In the genomic region with DNA sequence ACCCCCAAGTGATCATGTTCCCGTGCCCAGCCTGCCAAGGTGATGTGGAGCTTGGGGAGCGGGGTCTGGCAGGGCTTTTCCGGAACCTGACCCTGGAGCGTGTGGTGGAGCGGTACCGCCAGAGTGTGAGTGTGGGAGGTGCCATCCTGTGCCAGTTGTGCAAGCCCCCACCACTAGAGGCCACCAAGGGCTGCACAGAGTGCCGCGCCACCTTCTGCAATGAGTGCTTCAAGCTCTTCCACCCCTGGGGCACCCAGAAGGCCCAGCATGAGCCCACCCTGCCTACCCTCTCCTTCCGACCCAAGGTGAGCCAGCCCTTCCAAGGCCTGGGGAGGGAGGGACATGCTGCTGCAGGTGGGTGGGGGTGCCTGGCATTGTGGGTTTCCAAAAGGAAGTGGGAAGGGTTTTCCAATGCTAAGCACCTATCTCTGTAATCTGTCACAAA, we compare ENCODE assay signal across 8 cellular contexts. TPM values are rescaled to one million over a fixed set of nuclear protein-coding genes. Genes with fewer than 3 reads are reported as not detected.
DNase-seq lines count a peak whose midpoint lies in the region; ATAC-seq, FAIRE-seq and TF ChIP-seq lines count a peak whose summit lies in the region.

No MANE protein-coding gene starts in this region.

- peak; percentile 35 to 36; a peak in 4 of 6 replicates for ATAC-seq in A549
- ATAC-seq in GM18867 (IDR thresholded peaks at IDR 0.05; ENCODE audit: unreplicated experiment), result no peak

- DNase-seq in A549 (ENCODE audit: low read depth in 1 of 2, low spot score in 1 of 2) (peak in 1 of 2 experiments; percentile 52), D341Med (ENCODE audit: low spot score) (peak; percentile 50), OCI-LY7 (ENCODE audit: low spot score) (peak; percentile 44), mammary epithelial cell (no peak), KG1 (lab: John Stamatoyannopoulos, UW) (no peak), right atrium auricular region (ENCODE audit: low spot score) (no peak)

- CTCF ChIA-PET in A549 (lab: Yijun Ruan, JAX), result interaction anchor here (0.5 to 15.2 kb wide), 28 partner anchors 9 to 887 kb away, joined by 3 to 384 read pairs (median 4); no protein-coding TSS in a partner anchor
- CTCF ChIA-PET in OCI-LY7 (lab: Charles Lee; ENCODE audit: unreplicated experiment), result no interaction called here
- CTCF ChIA-PET in mammary epithelial cell (lab: Charles Lee; ENCODE audit: low non-redundant PET), result interaction anchor here (0.5 kb wide), 1 partner anchor 61 kb away, joined by 4 read pairs; no protein-coding TSS in a partner anchor

- no peak for TF ChIP-seq POLR2A in A549 (IDR thresholded peaks at IDR 0.05; ENCODE audit: low read length)

- TF ChIP-seq EP300 in A549 (IDR thresholded peaks at IDR 0.05), result no peak

- H3K9ac ChIP-seq in endocrine pancreas (ENCODE audit: control insufficient read depth, insufficient read depth, low read length), result peak overlapping the region; percentile 25
- H3K9ac ChIP-seq in mammary epithelial cell (ENCODE audit: insufficient read depth, low read length), result no peak overlapping the region

- POLR2A ChIA-PET in A549 (lab: Yijun Ruan, JAX), result interaction anchor here (4.4 kb wide), 1 partner anchor 18 kb away, joined by 54 read pairs; no protein-coding TSS in a partner anchor
- POLR2A ChIA-PET in OCI-LY7 (lab: Charles Lee), result interaction anchor here (2.1 kb wide), 1 partner anchor 49 kb away, joined by 7 read pairs; no protein-coding TSS in a partner anchor

- H3K4me3 ChIP-seq in A549, result no peak overlapping the region
- no peak overlapping the region for H3K4me3 ChIP-seq in OCI-LY7 (ENCODE audit: low read depth, low read length, poor library complexity, severe bottlenecking)
- no peak overlapping the region for H3K4me3 ChIP-seq in endocrine pancreas (ENCODE audit: control insufficient read depth, insufficient read depth, low read length)
- H3K4me3 ChIP-seq in mammary epithelial cell (replicated peaks in 1 of 3; ENCODE audit: insufficient read depth in 1 of 3, low read depth in 2 of 3, low read length in 3 of 3), result no peak overlapping the region
- H3K4me3 ChIP-seq in right atrium auricular region, result no peak overlapping the region

- BruUV-seq in OCI-LY7 (replicated peaks; lab: Mats Ljungman, UMichigan), result no TSS peak
- BruUV-seq in mammary epithelial cell (replicated peaks; lab: Mats Ljungman, UMichigan), result no TSS peak

- TF ChIP-seq CTCF in A549 (IDR thresholded peaks at IDR 0.05), result no peak
- no peak; the same call in 1 of the 2 replicates for TF ChIP-seq CTCF in OCI-LY7 (conservative IDR thresholded peaks at IDR 0.05; ENCODE audit: low read length)
- TF ChIP-seq CTCF in mammary epithelial cell (conservative IDR thresholded peaks at IDR 0.05 in 1 of 2, IDR thresholded peaks at IDR 0.05 in 1 of 2; ENCODE audit: extremely low read depth in 1 of 2, insufficient read depth in 1 of 2, low read depth in 1 of 2, low read length in 2 of 2), result no peak
- no peak for TF ChIP-seq CTCF in right atrium auricular region (IDR thresholded peaks at IDR 0.05)

- intact Hi-C loops in OCI-LY7 (cut with micrococcal nuclease; ENCODE audit: unreplicated experiment), result loop anchor here (1.0 to 5.0 kb wide), 3 partner anchors 17 to 146 kb away; a partner anchor contains a TSS
- intact Hi-C loops in mammary epithelial cell (cut with micrococcal nuclease), result loop anchor here (1.0 to 5.0 kb wide), 6 partner anchors 17 to 471 kb away; a partner anchor contains a TSS

- H3K4me1 ChIP-seq in A549, result peaks cover 21% of the 10 kb centered on the region
- H3K4me1 ChIP-seq in OCI-LY7 (ENCODE audit: insufficient read depth, low read length, poor library complexity, severe bottlenecking), result peaks cover 35% of the 10 kb centered on the region
- H3K4me1 ChIP-seq in endocrine pancreas (ENCODE audit: control insufficient read depth, insufficient read depth, low read length), result peaks cover 5% of the 10 kb centered on the region
- peaks cover 15% of the 10 kb centered on the region for H3K4me1 ChIP-seq in mammary epithelial cell (ENCODE audit: insufficient read depth, low read length)
- H3K4me1 ChIP-seq in right atrium auricular region, result peaks cover 0 to 27% of the 10 kb centered on the region in 2 donors

- H2AFZ ChIP-seq in OCI-LY7 (ENCODE audit: low read length) (no peak overlapping the region), mammary epithelial cell (ENCODE audit: low read depth, low read length) (no peak overlapping the region)

- in situ Hi-C loops in mammary epithelial cell (cut with MboI; ENCODE audit: low sequenced_read_pairs in 2 of 2), result no loop called here

- no peaks in the 10 kb centered on the region for H3K27me3 ChIP-seq in endocrine pancreas (ENCODE audit: control insufficient read depth, insufficient read depth, low read length)
- no peaks in the 10 kb centered on the region for H3K27me3 ChIP-seq in mammary epithelial cell (ENCODE audit: insufficient read depth, low read length)
- H3K27me3 ChIP-seq in right atrium auricular region, result peaks cover 0 to 8% of the 10 kb centered on the region in 2 donors

- H4K20me1 ChIP-seq in OCI-LY7 (ENCODE audit: insufficient read depth, low read length) (no peaks in the 10 kb centered on the region), mammary epithelial cell (ENCODE audit: insufficient read depth, low read length) (no peaks in the 10 kb centered on the region)

- H3K36me3 ChIP-seq in OCI-LY7 (ENCODE audit: insufficient read depth, low read length) (no peaks in the 10 kb centered on the region), endocrine pancreas (ENCODE audit: control insufficient read depth, insufficient read depth, low read length) (peaks cover 4% of the 10 kb centered on the region), mammary epithelial cell (ENCODE audit: insufficient read depth, low read length) (no peaks in the 10 kb centered on the region), right atrium auricular region (no peaks in the 10 kb centered on the region)

- no peak for FAIRE-seq in A549 (lab: Jason Lieb, UNC)

- 75% methylated on average over 9 of the region's 9 CpGs for WGBS in A549 (ENCODE audit: missing lambda C conversion rate)
- WGBS in mammary epithelial cell (ENCODE audit: low coverage, missing lambda C conversion rate), result 85% methylated on average over 8 of the region's 9 CpGs

- H3K79me2 ChIP-seq in OCI-LY7 (ENCODE audit: insufficient read depth, low read depth, low read length) (peaks cover 14% of the 10 kb centered on the region; the same call in 1 of the 2 replicates), mammary epithelial cell (ENCODE audit: insufficient read depth, low read length) (peaks cover 22% of the 10 kb centered on the region)

- no peaks in the 10 kb centered on the region for H3K9me3 ChIP-seq in A549
- no peaks in the 10 kb centered on the region for H3K9me3 ChIP-seq in OCI-LY7 (ENCODE audit: low read length)
- H3K9me3 ChIP-seq in endocrine pancreas (ENCODE audit: control insufficient read depth, low read length), result no peaks in the 10 kb centered on the region
- H3K9me3 ChIP-seq in mammary epithelial cell (replicated peaks; ENCODE audit: insufficient read depth, low read length), result no peaks in the 10 kb centered on the region
- H3K9me3 ChIP-seq in right atrium auricular region, result no peaks in the 10 kb centered on the region

- dilution Hi-C loops in mammary epithelial cell (cut with HindIII; ENCODE audit: low sequenced_read_pairs), result no loop called here

- peak overlapping the region in 1 of 2 experiments; percentile 10; a peak in 1 of 6 replicates for H3K27ac ChIP-seq in A549
- no peak overlapping the region for H3K27ac ChIP-seq in OCI-LY7 (ENCODE audit: low read depth, low read length, poor library complexity, severe bottlenecking)
- H3K27ac ChIP-seq in mammary epithelial cell (ENCODE audit: insufficient read depth, low read depth, low read length), result no peak overlapping the region
- H3K27ac ChIP-seq in right atrium auricular region, result no peak overlapping the region

- no peak for TF ChIP-seq RAD21 in A549 (conservative IDR thresholded peaks at IDR 0.05 in 1 of 2, IDR thresholded peaks at IDR 0.05 in 1 of 2)

- H3K4me2 ChIP-seq in A549 (no peak overlapping the region), OCI-LY7 (ENCODE audit: low read length) (no peak overlapping the region), mammary epithelial cell (ENCODE audit: insufficient read depth, low read depth, low read length) (no peak overlapping the region)

- H3K9me2 ChIP-seq in OCI-LY7 (ENCODE audit: insufficient read depth, low read length), result no peaks in the 10 kb centered on the region

RNA-seq across cellular contexts. Expression of a gene that starts 2.3 kb away (rescaled TPM):
- polyA plus RNA-seq in A549 (2011; rRNA removed) (1.1 and 1.5 TPM in 2 replicates), A549 (2017; fragmentation: RNase III; extraction: RNeasy Plus Mini Kit Qiagen cat#74134 plus additional on column Dnase treatment) (1.7 to 2.8 TPM (median 2.7 TPM) in 3 replicates), mammary epithelial cell (2.0 TPM)
- polyA plus RNA-seq in A549 (2012; cell fraction: cytosol; rRNA removed), result 1.9 and 2.3 TPM in 2 replicates
- polyA plus RNA-seq in A549 (2012; cell fraction: nucleus; rRNA removed), result 7.7 and 11.0 TPM in 2 replicates
- polyA minus RNA-seq in A549 (2011; rRNA and poly(A)+ RNA removed), result 1.3 and 1.9 TPM in 2 replicates
- total RNA-seq in OCI-LY7 (2014; rRNA removed; shearing (Covaris generic)), result 1.3 and 3.1 TPM in 2 replicates
- total RNA-seq in OCI-LY7 (2022) (3.9 and 4.5 TPM in 2 replicates), mammary epithelial cell (1 to 10 TPM; 5.0 to 5.2 TPM), right atrium auricular region (under 1 TPM in 1 of 2 donors, not detected in 1; 0.20 TPM)
- polyA minus RNA-seq in mammary epithelial cell, result 0.67 TPM

RNA-seq across cellular contexts. Expression of a gene that starts 2.8 kb away (rescaled TPM):
- polyA plus RNA-seq in A549 (2011; rRNA removed) (154 and 227 TPM in 2 replicates), A549 (2017; fragmentation: RNase III; extraction: RNeasy Plus Mini Kit Qiagen cat#74134 plus additional on column Dnase treatment) (216 to 218 TPM (median 217 TPM) in 3 replicates), mammary epithelial cell (188 TPM)
- polyA plus RNA-seq in A549 (2012; cell fraction: cytosol; rRNA removed), result 242 and 259 TPM in 2 replicates
- polyA plus RNA-seq in A549 (2012; cell fraction: nucleus; rRNA removed), result 210 and 274 TPM in 2 replicates
- polyA minus RNA-seq in A549 (2011; rRNA and poly(A)+ RNA removed), result 307 and 312 TPM in 2 replicates
- 80.5 and 128 TPM in 2 replicates for total RNA-seq in OCI-LY7 (2014; rRNA removed; shearing (Covaris generic))
- total RNA-seq in OCI-LY7 (2022) (141 and 166 TPM in 2 replicates), mammary epithelial cell (100 to 1,000 TPM in 1 of 2 donors, 10 to 100 TPM in 1; 62.7 to 177 TPM), right atrium auricular region (100 to 1,000 TPM; 124 to 147 TPM)
- 164 TPM for polyA minus RNA-seq in mammary epithelial cell

RNA-seq across cellular contexts. Expression of a gene that starts 31.7 kb away (rescaled TPM):
- polyA plus RNA-seq in A549 (2011; rRNA removed), result 13.8 and 16.2 TPM in 2 replicates
- polyA plus RNA-seq in A549 (2012; cell fraction: cytosol; rRNA removed), result 9.7 and 10.3 TPM in 2 replicates
- polyA plus RNA-seq in A549 (2012; cell fraction: nucleus; rRNA removed), result 70.1 and 72.7 TPM in 2 replicates
- polyA plus RNA-seq in A549 (2017; fragmentation: RNase III; extraction: RNeasy Plus Mini Kit Qiagen cat#74134 plus additional on column Dnase treatment), result 8.9 to 14.2 TPM (median 12.1 TPM) in 3 replicates
- 19.8 and 23.0 TPM in 2 replicates for polyA minus RNA-seq in A549 (2011; rRNA and poly(A)+ RNA removed)
- total RNA-seq in OCI-LY7 (2014; rRNA removed; shearing (Covaris generic)), result 6.9 and 11.1 TPM in 2 replicates
- 28.7 and 37.1 TPM in 2 replicates for total RNA-seq in OCI-LY7 (2022)
- total RNA-seq in mammary epithelial cell, result 10 to 100 TPM; 14.8 to 28.0 TPM
- polyA plus RNA-seq in mammary epithelial cell, result 10.8 TPM
- 18.1 TPM for polyA minus RNA-seq in mammary epithelial cell
- total RNA-seq in right atrium auricular region, result 10 to 100 TPM; 10.9 to 11.2 TPM

RNA-seq across cellular contexts. Expression of a gene that starts 32.5 kb away (rescaled TPM):
- polyA plus RNA-seq in A549 (2011; rRNA removed), result 53.4 and 73.9 TPM in 2 replicates
- 113 and 130 TPM in 2 replicates for polyA plus RNA-seq in A549 (2012; cell fraction: cytosol; rRNA removed)
- 143 and 156 TPM in 2 replicates for polyA plus RNA-seq in A549 (2012; cell fraction: nucleus; rRNA removed)
- 64.5 to 67.2 TPM (median 67.1 TPM) in 3 replicates for polyA plus RNA-seq in A549 (2017; fragmentation: RNase III; extraction: RNeasy Plus Mini Kit Qiagen cat#74134 plus additional on column Dnase treatment)
- polyA minus RNA-seq in A549 (2011; rRNA and poly(A)+ RNA removed), result 60.0 and 63.1 TPM in 2 replicates
- total RNA-seq in OCI-LY7 (2014; rRNA removed; shearing (Covaris generic)), result 67.6 and 70.2 TPM in 2 replicates
- 43.9 and 45.7 TPM in 2 replicates for total RNA-seq in OCI-LY7 (2022)
- total RNA-seq in mammary epithelial cell, result 10 to 100 TPM; 34.2 to 49.3 TPM
- polyA plus RNA-seq in mammary epithelial cell, result 82.0 TPM
- polyA minus RNA-seq in mammary epithelial cell, result 31.0 TPM
- total RNA-seq in right atrium auricular region, result 10 to 100 TPM; 16.2 to 27.0 TPM

RNA-seq across cellular contexts. Expression of a gene that starts 35.6 kb away (rescaled TPM):
- polyA plus RNA-seq in A549 (2011; rRNA removed) (22.8 and 33.7 TPM in 2 replicates), A549 (2017; fragmentation: RNase III; extraction: RNeasy Plus Mini Kit Qiagen cat#74134 plus additional on column Dnase treatment) (67.5 to 83.0 TPM (median 80.3 TPM) in 3 replicates), mammary epithelial cell (76.4 TPM)
- polyA plus RNA-seq in A549 (2012; cell fraction: cytosol; rRNA removed), result 252 TPM in 2 replicates
- 247 and 265 TPM in 2 replicates for polyA plus RNA-seq in A549 (2012; cell fraction: nucleus; rRNA removed)
- polyA minus RNA-seq in A549 (2011; rRNA and poly(A)+ RNA removed), result 7.8 and 9.2 TPM in 2 replicates
- 32.5 and 41.8 TPM in 2 replicates for total RNA-seq in OCI-LY7 (2014; rRNA removed; shearing (Covaris generic))
- total RNA-seq in OCI-LY7 (2022) (56.2 and 65.9 TPM in 2 replicates), mammary epithelial cell (10 to 100 TPM; 27.2 to 67.9 TPM), right atrium auricular region (10 to 100 TPM; 46.5 to 47.8 TPM)
- polyA minus RNA-seq in mammary epithelial cell, result 1.8 TPM

Comparison
In these comparisons a context has a peak if more than half of its experiments do, and no peak if none do; other contexts are left out.
1. DNase-seq: peak in D341Med (single experiment) and OCI-LY7 (single experiment); none in mammary epithelial cell (single experiment), KG1 (single experiment) and right atrium auricular region (single experiment).